Comparison of ENCODE assay signal across 8 cellular contexts in the genomic region with DNA sequence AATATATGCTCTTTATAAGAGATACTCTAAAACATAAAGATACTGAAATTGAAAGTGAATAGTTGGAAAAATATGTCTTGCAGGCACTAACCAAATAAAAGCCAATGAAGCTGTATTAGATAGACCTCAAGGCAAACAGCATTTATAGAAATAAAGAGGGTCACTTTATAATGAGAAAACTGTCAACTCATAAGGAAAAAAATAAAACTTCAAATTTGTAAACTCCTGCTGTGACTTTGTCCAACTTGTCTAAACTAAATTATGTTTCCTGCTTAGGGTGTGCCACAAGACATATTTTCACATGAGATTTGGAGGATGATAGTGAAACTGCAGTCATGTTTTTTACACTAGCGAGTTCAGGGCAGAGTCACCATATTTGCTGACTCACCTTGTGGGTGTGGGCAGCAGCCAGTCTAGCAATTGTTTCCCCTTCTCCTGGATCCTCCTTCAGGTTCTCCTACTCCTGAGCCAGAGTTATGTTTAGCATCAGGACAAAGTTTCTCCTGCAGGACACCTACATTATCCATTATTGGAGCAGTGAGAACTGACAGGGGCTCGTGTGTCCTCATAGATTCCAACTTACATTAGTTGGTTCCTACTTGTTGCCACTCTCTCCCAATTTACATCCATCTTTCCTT. TPM values are rescaled to one million over a fixed set of nuclear protein-coding genes. Genes with fewer than 3 reads are reported as not detected.
DNase-seq lines count a peak whose midpoint lies in the region; TF ChIP-seq lines count a peak whose summit lies in the region.

No MANE protein-coding gene starts in this region.

- no peak overlapping the region; the same call in 1 of the 2 replicates for H3K27ac ChIP-seq in HL-60 (replicated peaks)
- H3K27ac ChIP-seq in uterus: no peak overlapping the region

- H3K4me3 Mint-ChIP-seq in activated CD4-positive, alpha-beta T cell treated with anti-CD3 and anti-CD28 coated beads, Interleukin-2, amount 10 ng/mL, durations not matched to agents 7 days and 5 days: peak overlapping the region; percentile 45

- TF ChIP-seq CTCF in HL-60 (IDR thresholded peaks at IDR 0.05; ENCODE audit: insufficient read depth, low read length) (no peak), uterus (IDR thresholded peaks at IDR 0.05) (no peak)

- peaks cover 14% of the 10 kb centered on the region for H3K36me3 Mint-ChIP-seq in activated CD4-positive, alpha-beta T cell treated with anti-CD3 and anti-CD28 coated beads, Interleukin-2, amount 10 ng/mL, durations not matched to agents 7 days and 5 days (ENCODE audit: low read depth)

- H3K27me3 ChIP-seq in HL-60 (ENCODE audit: insufficient read depth, poor library complexity, severe bottlenecking) (no peaks in the 10 kb centered on the region), uterus (no peaks in the 10 kb centered on the region)

- DNase-seq in activated T-cell treated with anti-CD3 and anti-CD28 coated beads for 48 hours (ENCODE audit: low read depth): peak; percentile 21
- no peak for DNase-seq in activated T-cell treated with anti-CD3 and anti-CD28 coated beads, Interleukin-2, amount 50 U/mL, for 1 hour
- peak; percentile 28 to 57 for DNase-seq in HL-60 (ENCODE audit: low read depth in 1 of 2, low spot score in 1 of 2)
- peak; percentile 55 for DNase-seq in activated CD4-positive, alpha-beta T cell treated with anti-CD3 and anti-CD28 coated beads, Interleukin-2, amount 10 ng/mL, durations not matched to agents 7 days and 5 days
- DNase-seq in myocyte (ENCODE audit: low read depth): peak; percentile 18
- DNase-seq in uterus: no peak
- no peak for DNase-seq in cerebellum (ENCODE audit: low spot score)
- DNase-seq in NCI-H446 (lab: John Stamatoyannopoulos, UW): no peak

- H3K9me3 Mint-ChIP-seq in activated CD4-positive, alpha-beta T cell treated with anti-CD3 and anti-CD28 coated beads, Interleukin-2, amount 10 ng/mL, durations not matched to agents 7 days and 5 days: peaks cover 25% of the 10 kb centered on the region

- peaks cover 20% of the 10 kb centered on the region for H3K4me1 Mint-ChIP-seq in activated CD4-positive, alpha-beta T cell treated with anti-CD3 and anti-CD28 coated beads, Interleukin-2, amount 10 ng/mL, durations not matched to agents 7 days and 5 days

- H3K27me3 Mint-ChIP-seq in activated CD4-positive, alpha-beta T cell treated with anti-CD3 and anti-CD28 coated beads, Interleukin-2, amount 10 ng/mL, durations not matched to agents 7 days and 5 days: peaks cover 3% of the 10 kb centered on the region

- no peaks in the 10 kb centered on the region for H3K4me1 ChIP-seq in uterus

- H3K4me3 ChIP-seq in HL-60 (replicated peaks; ENCODE audit: insufficient read depth, low read length) (no peak overlapping the region), uterus (no peak overlapping the region)

- H3K9me3 ChIP-seq in uterus: no peaks in the 10 kb centered on the region

- CTCF ChIA-PET in activated CD4-positive, alpha-beta T cell treated with anti-CD3 and anti-CD28 coated beads, Interleukin-2, amount 10 ng/mL, durations not matched to agents 7 days and 5 days (lab: Charles Lee): interaction anchor here (0.6 to 1.0 kb wide), 2 partner anchors 14 to 128 kb away, joined by 3 read pairs; no protein-coding TSS in a partner anchor

- POLR2A ChIA-PET in activated CD4-positive, alpha-beta T cell treated with anti-CD3 and anti-CD28 coated beads, Interleukin-2, amount 10 ng/mL, durations not matched to agents 7 days and 5 days (lab: Charles Lee): no interaction called here

- intact Hi-C loops in uterus (cut with DNase I; ENCODE audit: low total_unique reads): no loop called here

- no peaks in the 10 kb centered on the region for H3K36me3 ChIP-seq in uterus

- H3K27ac Mint-ChIP-seq in activated CD4-positive, alpha-beta T cell treated with anti-CD3 and anti-CD28 coated beads, Interleukin-2, amount 10 ng/mL, durations not matched to agents 7 days and 5 days: peak overlapping the region; percentile 47

- TF ChIP-seq POLR2A in uterus (IDR thresholded peaks at IDR 0.05): no peak

RNA-seq across cellular contexts. Expression of a gene that starts 43.8 kb away (rescaled TPM):
- total RNA-seq in activated CD4-positive, alpha-beta T cell treated with anti-CD3 and anti-CD28 coated beads, Interleukin-2, amount 10 ng/mL, durations not matched to agents 7 days and 5 days: 100 to 1,000 TPM; 530 to 557 TPM
- total RNA-seq in myocyte (not detected in 2 replicates), uterus (10 to 100 TPM in 3 of 4 donors, 1 to 10 TPM in 1; 1.0 to 16.6 (median 11.1) TPM), cerebellum (8.4 TPM)
- polyA plus RNA-seq in myocyte (2012): 0.10 TPM

RNA-seq across cellular contexts. Expression of a gene that starts 46.9 kb away (rescaled TPM):
- total RNA-seq in activated CD4-positive, alpha-beta T cell treated with anti-CD3 and anti-CD28 coated beads, Interleukin-2, amount 10 ng/mL, durations not matched to agents 7 days and 5 days: 10 to 100 TPM; 18.3 to 21.0 TPM
- total RNA-seq in myocyte (26.3 and 31.5 TPM in 2 replicates), uterus (10 to 100 TPM in 1 of 4 donors, 1 to 10 TPM in 3; 2.6 to 12.0 (median 7.6) TPM), cerebellum (12.8 TPM)
- polyA plus RNA-seq in myocyte (2012): 12.3 TPM

Comparison
In these comparisons a context has a peak if more than half of its experiments do, and no peak if none do; other contexts are left out.
1. DNase-seq: peak in activated T-cell treated with anti-CD3 and anti-CD28 coated beads for 48 hours (single experiment), HL-60 (2 of 2), activated CD4-positive, alpha-beta T cell treated with anti-CD3 and anti-CD28 coated beads, Interleukin-2, amount 10 ng/mL, durations not matched to agents 7 days and 5 days (single experiment) and myocyte (single experiment); none in activated T-cell treated with anti-CD3 and anti-CD28 coated beads, Interleukin-2, amount 50 U/mL, for 1 hour (single experiment), uterus (0 of 2), cerebellum (single experiment) and NCI-H446 (0 of 2).
2. RNA of a gene that starts 43.8 kb away (total RNA-seq): 530 to 557 TPM in activated CD4-positive, alpha-beta T cell treated with anti-CD3 and anti-CD28 coated beads, Interleukin-2, amount 10 ng/mL, durations not matched to agents 7 days and 5 days; 1.0 to 16.6 TPM in uterus, 8.4 TPM in cerebellum (single experiment) and not detected in myocyte; every median in the first group is over 10 times any median in the second.